ENCODE assay signal across 8 cellular contexts in the genomic region with DNA sequence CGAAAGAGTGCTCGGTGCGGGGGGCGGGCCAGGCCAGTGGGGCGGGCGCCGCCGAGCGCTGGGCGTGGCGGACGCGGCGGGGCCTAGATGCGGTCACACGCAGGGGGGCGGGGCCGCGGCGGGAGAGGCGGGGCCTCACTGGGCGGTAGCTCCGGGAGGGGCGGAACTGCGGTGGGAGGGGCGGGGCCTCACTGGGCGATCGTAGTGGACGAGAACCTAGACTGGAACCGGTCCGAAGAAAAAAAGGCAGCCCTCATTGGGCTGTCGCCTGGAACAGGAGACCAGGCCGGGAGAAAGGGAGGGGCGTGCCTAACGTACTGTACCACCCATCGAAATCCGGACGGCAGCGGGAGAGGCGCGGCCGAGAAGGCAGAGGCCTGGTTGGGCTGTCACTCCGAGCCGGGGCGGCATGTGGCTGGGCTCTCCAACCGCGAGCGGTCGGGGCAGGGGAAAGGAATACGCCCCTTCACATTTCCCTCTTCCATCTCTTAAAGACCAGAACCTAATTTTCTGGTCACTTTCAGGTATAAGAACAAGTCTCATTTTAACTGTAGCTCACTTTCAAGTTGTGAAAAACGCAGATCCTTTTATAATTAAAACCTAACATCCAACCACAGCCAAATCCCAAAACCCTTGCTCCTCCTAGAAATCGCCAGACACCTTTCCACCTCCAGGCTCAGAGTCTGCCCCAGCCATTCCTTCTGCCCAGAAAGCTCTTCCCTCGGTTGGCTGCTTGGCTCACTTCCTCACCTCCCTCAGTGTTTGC. TPM values are rescaled to one million over a fixed set of nuclear protein-coding genes. Genes with fewer than 3 reads are reported as not detected.
DNase-seq lines count a peak whose midpoint lies in the region; ATAC-seq and TF ChIP-seq lines count a peak whose summit lies in the region.

A gene with protein sequence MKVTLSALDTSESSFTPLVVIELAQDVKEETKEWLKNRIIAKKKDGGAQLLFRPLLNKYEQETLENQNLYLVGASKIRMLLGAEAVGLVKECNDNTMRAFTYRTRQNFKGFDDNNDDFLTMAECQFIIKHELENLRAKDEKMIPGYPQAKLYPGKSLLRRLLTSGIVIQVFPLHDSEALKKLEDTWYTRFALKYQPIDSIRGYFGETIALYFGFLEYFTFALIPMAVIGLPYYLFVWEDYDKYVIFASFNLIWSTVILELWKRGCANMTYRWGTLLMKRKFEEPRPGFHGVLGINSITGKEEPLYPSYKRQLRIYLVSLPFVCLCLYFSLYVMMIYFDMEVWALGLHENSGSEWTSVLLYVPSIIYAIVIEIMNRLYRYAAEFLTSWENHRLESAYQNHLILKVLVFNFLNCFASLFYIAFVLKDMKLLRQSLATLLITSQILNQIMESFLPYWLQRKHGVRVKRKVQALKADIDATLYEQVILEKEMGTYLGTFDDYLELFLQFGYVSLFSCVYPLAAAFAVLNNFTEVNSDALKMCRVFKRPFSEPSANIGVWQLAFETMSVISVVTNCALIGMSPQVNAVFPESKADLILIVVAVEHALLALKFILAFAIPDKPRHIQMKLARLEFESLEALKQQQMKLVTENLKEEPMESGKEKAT (minus strand): TSS at position 38 of the 766 bp plus-strand sequence. CDS start 16,159 bp downstream, outside the sequence.

- H3K79me1 ChIP-seq in trophoblast cell (ENCODE audit: low read length) = peaks cover 8% of the 10 kb centered on the region

- intact Hi-C loops in heart left ventricle (cut with DNase I) = loop anchor here in 7 of 10 donors (2.0 to 10.0 kb wide), 6 partner anchors 65 to 150 kb away; partner anchors contain the start of gene ABHD5 (in 5 of the 7)

- peak within 1 kb of the TSS; percentile 77 for H2AFZ ChIP-seq in trophoblast cell (ENCODE audit: insufficient read depth, low read length, poor library complexity)

- in situ Hi-C loops in GM13976 (cut with MboI; ENCODE audit: low sequenced_read_pairs, unreplicated experiment) = no loop called here

- peaks cover 8% of the 10 kb centered on the region for H3K79me2 ChIP-seq in trophoblast cell (ENCODE audit: control insufficient read depth, insufficient read depth, low read length, poor library complexity)

- TF ChIP-seq CTCF in GM13976 (IDR thresholded peaks at IDR 0.05; ENCODE audit: borderline replicate concordance, control extremely low read depth, extremely low read depth, insufficient read depth, missing control alignments) = no peak
- no peak for TF ChIP-seq CTCF in heart left ventricle (IDR thresholded peaks at IDR 0.05)
- TF ChIP-seq CTCF in tibial nerve (IDR thresholded peaks at IDR 0.05) = no peak

- H3K4me2 ChIP-seq in trophoblast cell (ENCODE audit: low read length) = peak within 1 kb of the TSS; percentile 75

- H3K9me3 ChIP-seq in heart left ventricle = no peaks in the 10 kb centered on the region
- H3K9me3 ChIP-seq in trophoblast cell (ENCODE audit: insufficient read depth, low read depth, low read length) = no peaks in the 10 kb centered on the region
- H3K9me3 ChIP-seq in tibial nerve = no peaks in the 10 kb centered on the region

- H4K91ac ChIP-seq in trophoblast cell (ENCODE audit: low read depth, low read length) = peak within 1 kb of the TSS; percentile 53

- H3K27ac ChIP-seq in heart left ventricle = peak within 1 kb of the TSS; percentile 20 to 91 (median 82)
- peak within 1 kb of the TSS; percentile 74 for H3K27ac ChIP-seq in trophoblast cell (ENCODE audit: low read depth, low read length)
- H3K27ac ChIP-seq in tibial nerve = peak within 1 kb of the TSS; percentile 87 to 94 (median 92)

- H4K8ac ChIP-seq in trophoblast cell (ENCODE audit: low read depth, low read length) = peak within 1 kb of the TSS; percentile 73

- peak within 1 kb of the TSS; percentile 77 to 99 (median 90) for H3K4me3 ChIP-seq in heart left ventricle
- H3K4me3 ChIP-seq in trophoblast cell (ENCODE audit: low read depth, low read length) = peak within 1 kb of the TSS; percentile 83
- H3K4me3 ChIP-seq in tibial nerve = peak within 1 kb of the TSS; percentile 75 to 94 (median 83)

- H3K27me3 ChIP-seq in heart left ventricle (no peaks in the 10 kb centered on the region), trophoblast cell (ENCODE audit: insufficient read depth, low read length) (no peaks in the 10 kb centered on the region), tibial nerve (no peaks in the 10 kb centered on the region)

- H3K36me3 ChIP-seq in heart left ventricle (peaks cover 0 to under 1% (median 0%) of the 10 kb centered on the region in 9 donors), trophoblast cell (ENCODE audit: control insufficient read depth in 1 of 2, insufficient read depth in 2 of 2, low read length in 2 of 2) (no peaks in the 10 kb centered on the region), tibial nerve (no peaks in the 10 kb centered on the region)

- peak; percentile 23 to 95 for TF ChIP-seq EP300 in tibial nerve (IDR thresholded peaks at IDR 0.05)

- WGBS in heart left ventricle, 4 donors = 1 to 3% (median 1%) methylated on average over 26 to 53 of the region's 53 CpGs
- no CpG with 5 or more reads among the region's 53 CpGs for WGBS in trophoblast cell (ENCODE audit: extremely low coverage, insufficient coverage, insufficient read length)
- WGBS in tibial nerve, 2 donors = 0 to 1% methylated on average over 31 to 51 of the region's 53 CpGs

- ATAC-seq in HG02852 (IDR thresholded peaks at IDR 0.05; ENCODE audit: unreplicated experiment) (peak; percentile 94), heart left ventricle (peak; percentile 98 to 99 (median 99))

- H2AK5ac ChIP-seq in trophoblast cell (ENCODE audit: low read length) = no peak within 1 kb of the TSS

- H2BK5ac ChIP-seq in trophoblast cell (ENCODE audit: low read depth, low read length, poor library complexity) = peak within 1 kb of the TSS; percentile 54

- H3K14ac ChIP-seq in trophoblast cell (ENCODE audit: low read length) = peak within 1 kb of the TSS; percentile 74

- H3K4me1 ChIP-seq in heart left ventricle (peaks cover 0 to 20% (median 9%) of the 10 kb centered on the region in 12 donors), trophoblast cell (ENCODE audit: control insufficient read depth in 1 of 2, insufficient read depth in 2 of 2, low read length in 2 of 2) (peaks cover 2 to 3% of the 10 kb centered on the region in 2 experiments), tibial nerve (peaks cover 0 to 18% (median 3%) of the 10 kb centered on the region in 4 donors)

- DNase-seq in GM13976 (ENCODE audit: low spot score) (peak; percentile 97), NCI-H146 (lab: John Stamatoyannopoulos, UW) (peak; percentile 94), T-helper 1 cell (peak; percentile 91 to 97 (median 92)), amniotic epithelial cell (ENCODE audit: low read depth) (peak; percentile 99), heart left ventricle (peak; percentile 99), trophoblast cell (peak; percentile 99), tibial nerve (ENCODE audit: low spot score in 2 of 2) (peak; percentile 94 to 95)

- peak in 1 of 2 donors; percentile 86 for TF ChIP-seq POLR2A in heart left ventricle (IDR thresholded peaks at IDR 0.05)
- TF ChIP-seq POLR2A in tibial nerve (IDR thresholded peaks at IDR 0.05) = peak; percentile 63 to 87

- H4K12ac ChIP-seq in trophoblast cell (ENCODE audit: low read depth, low read length) = peak within 1 kb of the TSS; percentile 59

- peak within 1 kb of the TSS; percentile 82 for H2BK120ac ChIP-seq in trophoblast cell (ENCODE audit: insufficient read depth, low read length, poor library complexity)

- peak within 1 kb of the TSS; percentile 67 for H2BK12ac ChIP-seq in trophoblast cell (ENCODE audit: low read length)

- peak within 1 kb of the TSS; percentile 33 for H3K18ac ChIP-seq in trophoblast cell (ENCODE audit: low read length)

- peak within 1 kb of the TSS; percentile 50 for H3K9ac ChIP-seq in trophoblast cell (ENCODE audit: low read length)

- H3K4ac ChIP-seq in trophoblast cell (ENCODE audit: low read depth, low read length) = peak within 1 kb of the TSS; percentile 7

- H3K23ac ChIP-seq in trophoblast cell (ENCODE audit: low read length) = no peak within 1 kb of the TSS

RNA-seq across cellular contexts. Expression of the gene that starts here (rescaled TPM):
- total RNA-seq in heart left ventricle = 10 to 100 TPM in 8 of 9 donors, 1 to 10 TPM in 1; 8.3 to 29.8 (median 15.8) TPM
- polyA plus RNA-seq in heart left ventricle = 10 to 100 TPM in 1 of 2 donors, 1 to 10 TPM in 1; 8.8 to 19.9 TPM
- 54.7 and 55.4 TPM in 2 replicates for polyA plus RNA-seq in trophoblast cell (2013)
- 10 to 100 TPM; 19.4 to 28.8 (median 21.2) TPM for total RNA-seq in tibial nerve

Comparison
In these comparisons a context has a peak if more than half of its experiments do, and no peak if none do; other contexts are left out.
1. Peak in every context shown above with its lines: DNase-seq, ATAC-seq, H3K4me3 ChIP-seq and H3K27ac ChIP-seq.